In genomic region chr9:76358628-76359283, GRCh38 we compare ENCODE assay signal across 23 cellular contexts.
"Had no signal": no experiment of that assay in that cellular context is flagged by ENCODE, and none has a peak within 500 bp of the region (broad histone marks: within the 10 kb centered on the region; RNA-seq: fewer than 3 reads in every experiment).

No MANE protein-coding gene starts in this region.

- H3K36me3 ChIP-seq: colonic mucosa, esophagus squamous epithelium, gastrocnemius medialis, upper lobe of right lung had no signal

- H3K4me3 Mint-ChIP-seq: activated CD4-positive, alpha-beta T cell treated with anti-CD3 and anti-CD28 coated beads, Interleukin-2, amount 10 ng/mL, durations not matched to agents 24 days and 14 days; activated CD8-positive, alpha-beta memory T cell treated with anti-CD3 and anti-CD28 coated beads, Interleukin-2, amount 10 ng/mL, durations not matched to agents 7 days and 5 days; activated CD8-positive, alpha-beta T cell treated with anti-CD3 and anti-CD28 coated beads for 36 hours; activated naive CD4-positive, alpha-beta T cell treated with anti-CD3 and anti-CD28 coated beads, Interleukin-2, amount 10 ng/mL, durations not matched to agents 7 days and 5 days; endodermal cell; nephron had no signal

- H3K27me3 Mint-ChIP-seq: activated CD8-positive, alpha-beta T cell treated with anti-CD3 and anti-CD28 coated beads for 36 hours had no signal

- H3K27ac Mint-ChIP-seq: activated CD4-positive, alpha-beta T cell treated with anti-CD3 and anti-CD28 coated beads, Interleukin-2, amount 10 ng/mL, durations not matched to agents 24 days and 14 days; activated CD8-positive, alpha-beta memory T cell treated with anti-CD3 and anti-CD28 coated beads, Interleukin-2, amount 10 ng/mL, durations not matched to agents 7 days and 5 days; activated CD8-positive, alpha-beta T cell treated with anti-CD3 and anti-CD28 coated beads for 36 hours; activated naive CD4-positive, alpha-beta T cell treated with anti-CD3 and anti-CD28 coated beads, Interleukin-2, amount 10 ng/mL, durations not matched to agents 7 days and 5 days; endodermal cell; nephron had no signal

- ATAC-seq: activated CD8-positive, alpha-beta memory T cell treated with anti-CD3 and anti-CD28 coated beads, Interleukin-2, amount 10 ng/mL, durations not matched to agents 7 days and 5 days; activated CD8-positive, alpha-beta T cell treated with anti-CD3 and anti-CD28 coated beads for 36 hours; gastrocnemius medialis; left ventricle myocardium superior; right cardiac atrium; stimulated activated naive CD8-positive, alpha-beta T cell treated with anti-CD3 and anti-CD28 coated beads, Interleukin-15, Interleukin-2, amounts not matched to agents 100 U/mL and 50 U/mL, for 24 hours; upper lobe of right lung had no signal

- H3K36me3 Mint-ChIP-seq: activated CD8-positive, alpha-beta memory T cell treated with anti-CD3 and anti-CD28 coated beads, Interleukin-2, amount 10 ng/mL, durations not matched to agents 7 days and 5 days; activated naive CD4-positive, alpha-beta T cell treated with anti-CD3 and anti-CD28 coated beads, Interleukin-2, amount 10 ng/mL, durations not matched to agents 7 days and 5 days had no signal

- H3K9me3 Mint-ChIP-seq: activated CD4-positive, alpha-beta T cell treated with anti-CD3 and anti-CD28 coated beads, Interleukin-2, amount 10 ng/mL, durations not matched to agents 24 days and 14 days; activated CD8-positive, alpha-beta T cell treated with anti-CD3 and anti-CD28 coated beads for 36 hours; activated naive CD4-positive, alpha-beta T cell treated with anti-CD3 and anti-CD28 coated beads, Interleukin-2, amount 10 ng/mL, durations not matched to agents 7 days and 5 days; endodermal cell; nephron had no signal

- H3K4me1 ChIP-seq: colonic mucosa, esophagus squamous epithelium, gastrocnemius medialis, parathyroid adenoma, upper lobe of right lung had no signal

- H3K27ac ChIP-seq: colonic mucosa, esophagus squamous epithelium, gastrocnemius medialis, parathyroid adenoma, upper lobe of right lung had no signal

- DNase-seq: activated CD4-positive, alpha-beta T cell treated with anti-CD3 and anti-CD28 coated beads, Interleukin-2, amount 10 ng/mL, durations not matched to agents 24 days and 14 days; activated CD8-positive, alpha-beta memory T cell treated with anti-CD3 and anti-CD28 coated beads, Interleukin-2, amount 10 ng/mL, durations not matched to agents 7 days and 5 days; activated CD8-positive, alpha-beta T cell treated with anti-CD3 and anti-CD28 coated beads for 36 hours; activated effector memory CD4-positive, alpha-beta T cell treated with anti-CD3 and anti-CD28 coated beads, Interleukin-2, amount 50 U/mL, for 16 hours; activated naive CD4-positive, alpha-beta T cell treated with anti-CD3 and anti-CD28 coated beads, Interleukin-2, amount 10 ng/mL, durations not matched to agents 7 days and 5 days; activated T-cell treated with anti-CD3 and anti-CD28 coated beads for 4 hours; amygdala; colonic mucosa; endodermal cell; esophagus squamous epithelium; gastrocnemius medialis; hippocampal formation; left ventricle myocardium superior; mammary epithelial cell; midbrain; nucleus accumbens; right cardiac atrium; stimulated activated CD4-positive, alpha-beta T cell treated with anti-CD3 and anti-CD28 coated beads, Interleukin-12 subunit alpha, Interleukin-12 subunit beta, amount 100 ng/mL, for 4 hours; stimulated activated CD4-positive, alpha-beta T cell treated with anti-CD3 and anti-CD28 coated beads, Interleukin-4, amount 100 ng/mL, for 4 hours; stimulated activated naive CD8-positive, alpha-beta T cell treated with anti-CD3 and anti-CD28 coated beads, Interleukin-15, Interleukin-2, amounts not matched to agents 100 U/mL and 50 U/mL, for 24 hours; upper lobe of right lung had no signal

- H3K4me1 Mint-ChIP-seq: activated CD4-positive, alpha-beta T cell treated with anti-CD3 and anti-CD28 coated beads, Interleukin-2, amount 10 ng/mL, durations not matched to agents 24 days and 14 days; activated CD8-positive, alpha-beta memory T cell treated with anti-CD3 and anti-CD28 coated beads, Interleukin-2, amount 10 ng/mL, durations not matched to agents 7 days and 5 days; activated naive CD4-positive, alpha-beta T cell treated with anti-CD3 and anti-CD28 coated beads, Interleukin-2, amount 10 ng/mL, durations not matched to agents 7 days and 5 days; nephron had no signal

- H3K4me3 ChIP-seq: colonic mucosa, esophagus squamous epithelium, gastrocnemius medialis, upper lobe of right lung had no signal

- H3K9me3 ChIP-seq: colonic mucosa, esophagus squamous epithelium, gastrocnemius medialis, upper lobe of right lung had no signal

- H3K27me3 ChIP-seq: colonic mucosa, gastrocnemius medialis, upper lobe of right lung had no signal
